In the genomic region with DNA sequence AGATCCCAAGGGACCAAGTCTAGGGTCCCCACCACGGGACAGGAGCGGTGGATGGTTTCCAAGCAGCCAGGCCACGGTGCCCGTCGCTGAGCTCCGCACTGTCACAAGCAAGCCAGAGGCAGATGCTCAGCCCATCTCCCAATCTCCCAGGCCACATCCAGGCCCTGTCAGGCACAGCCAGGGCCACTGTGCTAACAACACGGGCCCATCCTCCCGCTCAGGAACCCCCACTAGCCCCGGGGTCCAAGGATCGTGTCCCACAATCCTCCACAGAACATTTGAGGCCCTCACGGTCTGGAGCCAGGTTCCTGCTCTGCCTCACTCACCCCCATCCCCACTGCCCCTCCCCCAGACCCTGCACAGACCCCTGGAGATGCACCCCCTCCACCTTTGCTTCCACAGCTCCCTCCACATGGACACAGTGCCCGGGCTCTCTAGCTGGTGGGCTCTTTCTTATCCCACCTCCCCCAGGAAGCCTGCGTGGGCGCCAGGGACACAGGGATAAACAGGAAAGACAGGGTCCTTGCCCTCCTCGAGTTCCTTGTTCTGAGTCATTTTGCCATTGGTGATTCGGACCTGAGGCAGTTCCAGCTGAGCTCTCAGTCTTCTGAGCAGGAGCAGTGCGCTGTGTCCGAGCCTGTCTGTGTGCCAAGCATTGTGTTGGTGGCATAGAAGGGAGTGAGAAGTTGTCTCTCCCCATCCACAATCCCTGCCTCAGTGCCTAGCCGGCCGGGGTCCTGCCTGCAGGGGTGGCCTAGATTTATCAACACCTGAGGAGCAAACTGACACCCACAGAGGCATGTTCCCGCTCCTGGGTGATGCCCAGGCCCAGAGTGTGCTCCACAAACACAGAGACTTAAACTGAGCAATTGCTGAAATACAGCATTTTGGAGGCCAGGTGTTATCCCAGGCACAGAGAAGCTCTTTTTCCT, we compare ENCODE assay signal across 1 cellular context.
A peak's percentile ranks its signal among the peaks of the same experiment; 100 is the strongest.
TF ChIP-seq lines count a peak whose summit lies in the region.

No MANE protein-coding gene starts in this region.

TF ChIP-seq in HepG2, 621 proteins besides CTCF, POLR2A, EP300 and RAD21 (continued from another document):
- TF ChIP-seq ZBTB8A (CRISPR knock-in tag; IDR thresholded peaks at IDR 0.05; ENCODE audit: borderline replicate concordance, low read depth) = no peak
- TF ChIP-seq ZNF761 (CRISPR knock-in tag; conservative IDR thresholded peaks at IDR 0.05) = no peak
- no peak for TF ChIP-seq TEAD3 (CRISPR knock-in tag; optimal IDR thresholded peaks at IDR 0.05; ENCODE audit: borderline replicate concordance)
- TF ChIP-seq ZNF326 (CRISPR knock-in tag; IDR thresholded peaks at IDR 0.05; ENCODE audit: borderline replicate concordance) = no peak
- TF ChIP-seq KLF13 (CRISPR knock-in tag; IDR thresholded peaks at IDR 0.05) = 0 out of 2 replicates have a peak, but pooled peaks have one; percentile 76
- no peak for TF ChIP-seq ZNF747 (CRISPR knock-in tag; IDR thresholded peaks at IDR 0.05; ENCODE audit: borderline replicate concordance)
- no peak for TF ChIP-seq ZNF543 (CRISPR knock-in tag; IDR thresholded peaks at IDR 0.05)
- no peak for TF ChIP-seq ZNF275 (CRISPR knock-in tag; IDR thresholded peaks at IDR 0.05; ENCODE audit: borderline replicate concordance)
- TF ChIP-seq MTERF4 (CRISPR knock-in tag; IDR thresholded peaks at IDR 0.05) = peak; percentile 65; the same call in 1 of the 2 replicates
- TF ChIP-seq ZNF746 (CRISPR knock-in tag; IDR thresholded peaks at IDR 0.05) = no peak
- TF ChIP-seq PPARG (CRISPR knock-in tag; conservative IDR thresholded peaks at IDR 0.05) = no peak
- TF ChIP-seq ZNF563 (CRISPR knock-in tag; IDR thresholded peaks at IDR 0.05) = peak; percentile 72; the same call in 1 of the 2 replicates
- no peak for TF ChIP-seq ZNF180 (CRISPR knock-in tag; IDR thresholded peaks at IDR 0.05; ENCODE audit: borderline replicate concordance, low read depth)
- TF ChIP-seq ISX (CRISPR knock-in tag; conservative IDR thresholded peaks at IDR 0.05) = no peak
